Comparison of ENCODE assay signal across 10 cellular contexts in the genomic region with DNA sequence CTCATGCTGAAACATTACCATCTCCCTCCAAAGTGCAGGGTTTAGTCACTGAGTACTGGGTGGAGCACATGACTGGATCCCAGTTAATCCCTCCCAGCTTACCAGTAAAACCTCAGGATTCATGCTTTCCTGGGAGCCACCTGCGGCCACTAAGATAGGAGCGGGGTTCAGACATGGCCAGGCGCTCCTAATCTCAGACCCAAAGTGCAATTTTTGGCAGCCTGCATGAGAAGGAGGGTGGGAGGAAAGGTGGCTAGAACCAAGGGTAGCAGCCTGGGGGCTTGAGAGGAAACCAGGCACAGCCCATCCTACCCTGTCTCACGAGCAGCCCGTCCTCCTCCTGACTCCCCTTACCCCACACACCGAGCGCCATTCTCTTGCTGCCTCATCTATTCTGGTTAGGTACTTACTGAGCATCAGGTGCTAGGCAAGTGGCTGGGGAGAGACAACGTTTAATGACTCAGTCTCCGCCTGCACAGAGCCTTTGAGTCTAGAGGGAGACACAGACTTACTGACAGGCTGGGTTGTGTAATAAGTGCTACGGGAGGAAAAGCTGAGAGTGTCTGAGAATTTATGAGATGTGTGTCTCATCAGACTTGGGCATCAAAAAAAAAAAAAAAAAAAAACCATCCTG. TPM values are rescaled to one million over a fixed set of nuclear protein-coding genes. Genes with fewer than 3 reads are reported as not detected.
DNase-seq lines count a peak whose midpoint lies in the region; ATAC-seq and TF ChIP-seq lines count a peak whose summit lies in the region.
"Had no signal": no experiment of that assay in that cellular context is flagged by ENCODE, and none has a peak within 500 bp of the region (broad histone marks: within the 10 kb centered on the region; RNA-seq: fewer than 3 reads in every experiment).

No MANE protein-coding gene starts in this region.

- H3K27ac ChIP-seq in foreskin keratinocyte (peak overlapping the region; percentile 96), skeletal muscle tissue (ENCODE audit: low read depth, low read length) (peak overlapping the region; percentile 71)
- H3K27ac ChIP-seq in naive thymus-derived CD4-positive, alpha-beta T cell (ENCODE audit: low read depth, low read length), result no peak overlapping the region

- H3K36me3 Mint-ChIP-seq in naive thymus-derived CD4-positive, alpha-beta T cell, result no peaks in the 10 kb centered on the region

- H3K9me3 Mint-ChIP-seq in naive thymus-derived CD4-positive, alpha-beta T cell, result peaks cover 0 to 2% (median 0%) of the 10 kb centered on the region in 11 donors

- H3K27ac Mint-ChIP-seq in naive thymus-derived CD4-positive, alpha-beta T cell, result peak overlapping the region in 1 of 9 donors; percentile 41

- ATAC-seq in SK-N-SH treated with all-trans-retinoic acid at 6 μM for 48 hours (peak; percentile 73), foreskin keratinocyte (peak; percentile 82)
- ATAC-seq in naive thymus-derived CD4-positive, alpha-beta T cell, result no peak

- TF ChIP-seq CTCF in HFF-Myc (IDR thresholded peaks at IDR 0.05; ENCODE audit: low read depth, low read length, missing control alignments) (no peak), foreskin keratinocyte (conservative IDR thresholded peaks at IDR 0.05) (peak; percentile 36)

- H3K36me3 ChIP-seq in skeletal muscle tissue (ENCODE audit: control insufficient read depth in 3 of 3, insufficient read depth in 3 of 3, low read length in 3 of 3), result no peaks in the 10 kb centered on the region
- no peaks in the 10 kb centered on the region for H3K36me3 ChIP-seq in naive thymus-derived CD4-positive, alpha-beta T cell (ENCODE audit: control insufficient read depth in 2 of 3, insufficient read depth in 3 of 3, low read length in 3 of 3)

- H3K27me3 ChIP-seq in foreskin keratinocyte (no peaks in the 10 kb centered on the region), skeletal muscle tissue (ENCODE audit: control insufficient read depth in 3 of 3, insufficient read depth in 3 of 3, low read length in 3 of 3) (peaks cover 0 to 11% (median 4%) of the 10 kb centered on the region in 3 donors)
- H3K27me3 ChIP-seq in naive thymus-derived CD4-positive, alpha-beta T cell (ENCODE audit: control insufficient read depth in 2 of 2, insufficient read depth in 2 of 2, low read length in 2 of 2), result no peaks in the 10 kb centered on the region

- DNase-seq in HFF-Myc (ENCODE audit: extremely low read depth, low read depth), result peak; percentile 87
- peak; percentile 96 to 98 for DNase-seq in foreskin keratinocyte
- DNase-seq in naive thymus-derived CD4-positive, alpha-beta T cell, result no peak
- DNase-seq in NCI-H2196 treated with DMSO at 0.1 percent for 48 hours (lab: John Stamatoyannopoulos, UW; ENCODE audit: unreplicated experiment), result no peak
- DNase-seq in NCI-H774 (lab: John Stamatoyannopoulos, UW), result no peak
- DNase-seq in NCI-H1930 (lab: John Stamatoyannopoulos, UW), result no peak
- DNase-seq: central memory CD4-positive, alpha-beta T cell had no signal

- POLR2A ChIA-PET in naive thymus-derived CD4-positive, alpha-beta T cell (lab: Charles Lee), result no interaction called here

- intact Hi-C loops in naive thymus-derived CD4-positive, alpha-beta T cell (cut with micrococcal nuclease), result no loop called here

- H3K4me3 Mint-ChIP-seq in naive thymus-derived CD4-positive, alpha-beta T cell, result no peak overlapping the region

- H3K4me1 Mint-ChIP-seq in naive thymus-derived CD4-positive, alpha-beta T cell, result peaks cover 0 to 11% (median 0%) of the 10 kb centered on the region in 7 donors

- H3K27me3 Mint-ChIP-seq in naive thymus-derived CD4-positive, alpha-beta T cell, result peaks cover 0 to 15% (median 5%) of the 10 kb centered on the region in 5 donors

- CTCF ChIA-PET in naive thymus-derived CD4-positive, alpha-beta T cell (lab: Charles Lee), result no interaction called here

- peak overlapping the region in 1 of 3 donors; percentile 44 for H3K9ac ChIP-seq in skeletal muscle tissue (ENCODE audit: low read depth in 1 of 3, low read length in 3 of 3)

- no peaks in the 10 kb centered on the region for H3K9me3 ChIP-seq in skeletal muscle tissue (ENCODE audit: control insufficient read depth in 3 of 3, low read length in 3 of 3)
- H3K9me3 ChIP-seq in naive thymus-derived CD4-positive, alpha-beta T cell (ENCODE audit: control insufficient read depth in 2 of 3, low read length in 3 of 3), result no peaks in the 10 kb centered on the region

- H3K4me1 ChIP-seq in foreskin keratinocyte, result peaks cover 40% of the 10 kb centered on the region
- H3K4me1 ChIP-seq in skeletal muscle tissue (ENCODE audit: control insufficient read depth in 3 of 3, insufficient read depth in 3 of 3, low read length in 3 of 3), result peaks cover 0 to 5% (median 0%) of the 10 kb centered on the region in 3 donors
- no peaks in the 10 kb centered on the region for H3K4me1 ChIP-seq in naive thymus-derived CD4-positive, alpha-beta T cell (ENCODE audit: control insufficient read depth in 2 of 2, insufficient read depth in 2 of 2, low read length in 2 of 2)

- peak overlapping the region; percentile 27 for H3K4me3 ChIP-seq in HFF-Myc (replicated peaks; ENCODE audit: low read depth, low read length)
- H3K4me3 ChIP-seq in skeletal muscle tissue (ENCODE audit: low read length in 3 of 3), result no peak overlapping the region
- no peak overlapping the region for H3K4me3 ChIP-seq in naive thymus-derived CD4-positive, alpha-beta T cell (ENCODE audit: low read length)
- H3K4me3 ChIP-seq: skin epidermis had no signal

TF ChIP-seq in SK-N-SH treated with all-trans-retinoic acid at 6 μM for 48 hours, 23 proteins besides CTCF, POLR2A, EP300 and RAD21 (continues in another document):
- TF ChIP-seq PATZ1 (CRISPR knock-in tag; IDR thresholded peaks at IDR 0.05; ENCODE audit: borderline replicate concordance) (no peak), POU6F1 (CRISPR knock-in tag; IDR thresholded peaks at IDR 0.05; ENCODE audit: borderline replicate concordance, low read depth) (no peak), SNAI2 (CRISPR knock-in tag; IDR thresholded peaks at IDR 0.05) (no peak), ZFP30 (CRISPR knock-in tag; IDR thresholded peaks at IDR 0.05) (no peak), TOX (CRISPR knock-in tag; IDR thresholded peaks at IDR 0.05; ENCODE audit: borderline replicate concordance) (no peak), GLIS3 (CRISPR knock-in tag; IDR thresholded peaks at IDR 0.05) (no peak), ZC3H10 (CRISPR knock-in tag; IDR thresholded peaks at IDR 0.05) (no peak)
- TF ChIP-seq, protein P1, sequence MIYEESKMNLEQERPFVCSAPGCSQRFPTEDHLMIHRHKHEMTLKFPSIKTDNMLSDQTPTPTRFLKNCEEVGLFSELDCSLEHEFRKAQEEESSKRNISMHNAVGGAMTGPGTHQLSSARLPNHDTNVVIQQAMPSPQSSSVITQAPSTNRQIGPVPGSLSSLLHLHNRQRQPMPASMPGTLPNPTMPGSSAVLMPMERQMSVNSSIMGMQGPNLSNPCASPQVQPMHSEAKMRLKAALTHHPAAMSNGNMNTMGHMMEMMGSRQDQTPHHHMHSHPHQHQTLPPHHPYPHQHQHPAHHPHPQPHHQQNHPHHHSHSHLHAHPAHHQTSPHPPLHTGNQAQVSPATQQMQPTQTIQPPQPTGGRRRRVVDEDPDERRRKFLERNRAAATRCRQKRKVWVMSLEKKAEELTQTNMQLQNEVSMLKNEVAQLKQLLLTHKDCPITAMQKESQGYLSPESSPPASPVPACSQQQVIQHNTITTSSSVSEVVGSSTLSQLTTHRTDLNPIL (CRISPR knock-in tag; IDR thresholded peaks at IDR 0.05; ENCODE audit: low read depth), result no peak

RNA-seq across cellular contexts. Expression of gene GPRC5A, which starts 9.9 kb away (rescaled TPM):
- total RNA-seq in foreskin keratinocyte (9.3 and 14.2 TPM in 2 replicates), skeletal muscle tissue (1.0 TPM)
- polyA plus RNA-seq in foreskin keratinocyte, result 6.2 and 7.2 TPM in 2 replicates
- total RNA-seq in naive thymus-derived CD4-positive, alpha-beta T cell, result under 1 TPM in 4 of 5 experiments, not detected in 1; 0.05 to 0.93 (median 0.15) TPM
- under 1 TPM in 1 of 2 donors, not detected in 1; 0.06 TPM for polyA plus RNA-seq in naive thymus-derived CD4-positive, alpha-beta T cell

RNA-seq across cellular contexts. Expression of gene GPRC5D, which starts 50.7 kb away (rescaled TPM):
- total RNA-seq in foreskin keratinocyte (not detected in 2 replicates), skeletal muscle tissue (not detected)
- polyA plus RNA-seq in foreskin keratinocyte, result not detected in 2 replicates
- under 1 TPM in 1 of 5 experiments, not detected in 4; 0.29 TPM for total RNA-seq in naive thymus-derived CD4-positive, alpha-beta T cell
- under 1 TPM in 1 of 2 donors, not detected in 1; 0.83 TPM for polyA plus RNA-seq in naive thymus-derived CD4-positive, alpha-beta T cell

Comparison
In these comparisons a context has a peak if more than half of its experiments do, and no peak if none do; other contexts are left out.
1. DNase-seq: peak in HFF-Myc (single experiment) and foreskin keratinocyte (2 of 2); none in naive thymus-derived CD4-positive, alpha-beta T cell (0 of 9), NCI-H2196 treated with DMSO at 0.1 percent for 48 hours (single experiment), NCI-H774 (single experiment) and NCI-H1930 (0 of 2).